Comparison of ENCODE assay signal across 8 cellular contexts in the genomic region with DNA sequence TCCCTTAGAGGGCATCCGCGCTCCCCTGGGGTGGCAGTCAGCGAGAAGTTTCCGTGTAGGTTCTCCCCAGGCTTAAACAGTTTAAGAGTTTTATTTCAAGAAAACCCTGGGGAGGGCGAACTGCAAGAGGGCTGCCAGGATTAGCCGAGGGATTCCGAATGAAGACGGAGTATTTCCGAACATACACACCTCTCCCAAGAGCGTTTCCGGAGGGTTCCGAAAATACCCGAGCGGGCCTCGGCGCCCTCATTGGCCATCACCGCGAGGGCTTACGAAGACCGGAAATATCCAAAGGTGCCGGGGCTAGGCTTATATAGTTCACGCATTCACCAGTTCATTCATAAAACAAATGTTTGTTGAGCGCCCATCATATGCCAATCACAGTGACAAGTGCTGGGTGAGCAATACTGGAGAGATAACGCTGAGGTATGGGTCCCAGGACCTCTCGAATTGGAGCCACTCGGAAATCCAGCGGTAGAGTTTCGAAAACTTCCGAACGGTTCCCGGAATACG. TPM values are rescaled to one million over a fixed set of nuclear protein-coding genes. Genes with fewer than 3 reads are reported as not detected.
DNase-seq lines count a peak whose midpoint lies in the region; ATAC-seq, FAIRE-seq and TF ChIP-seq lines count a peak whose summit lies in the region.

No MANE protein-coding gene starts in this region.

- H3K9me3 ChIP-seq in keratinocyte (ENCODE audit: control insufficient read depth, low read depth, low read length) = no peaks in the 10 kb centered on the region

- peaks cover 25% of the 10 kb centered on the region for H3K4me1 ChIP-seq in keratinocyte (ENCODE audit: control insufficient read depth, extremely low read depth, insufficient read depth, low read length)

- H3K27ac ChIP-seq in keratinocyte (ENCODE audit: control insufficient read depth, insufficient read depth, low read length) = peak overlapping the region; percentile 95

- ATAC-seq in GM19025 (IDR thresholded peaks at IDR 0.05; ENCODE audit: low read depth, unreplicated experiment) = peak; percentile 48
- peak; percentile 52 for ATAC-seq in HG03342 (IDR thresholded peaks at IDR 0.05; ENCODE audit: unreplicated experiment)
- peak; percentile 79 for ATAC-seq in activated CD4-positive, CD25-positive, alpha-beta regulatory T cell treated with anti-CD3 and anti-CD28 coated beads, Interleukin-2, amount 50 U/mL, for 24 hours

- DNase-seq in AG04449 (ENCODE audit: low read depth, low spot score) (peak; percentile 64), NCI-H345 treated with DMSO at 0.1 percent for 48 hours (lab: John Stamatoyannopoulos, UW; ENCODE audit: unreplicated experiment) (peak; percentile 90), cerebellar cortex (ENCODE audit: low spot score) (peak; percentile 98), keratinocyte (ENCODE audit: low read depth, low spot score) (peak; percentile 73)
- peak; percentile 95 for DNase-seq in stimulated activated CD4-positive, alpha-beta T cell treated with anti-CD3 and anti-CD28 coated beads, Interleukin-12 subunit alpha, Interleukin-12 subunit beta, amount 100 ng/mL, for 4 hours

- peak overlapping the region; percentile 92 for H3K9ac ChIP-seq in keratinocyte (ENCODE audit: control insufficient read depth, extremely low read depth, insufficient read depth, low read length)

- peak overlapping the region; percentile 97 for H3K4me3 ChIP-seq in AG04449 (ENCODE audit: low read depth, low read length)
- peak overlapping the region; percentile 76 to 97 (median 77) for H3K4me3 ChIP-seq in keratinocyte (ENCODE audit: control insufficient read depth in 2 of 3, extremely low read depth in 1 of 3, insufficient read depth in 2 of 3, low read depth in 1 of 3, low read length in 3 of 3)

- POLR2A ChIA-PET in AG04449 (lab: Yijun Ruan, JAX) = interaction anchor here (3.8 to 10.8 kb wide), 2 partner anchors 21 to 22 kb away, joined by 20 to 86 read pairs; partner anchors contain the start of gene UBE2S

- TF ChIP-seq CTCF in AG04449 (IDR thresholded peaks at IDR 0.05; ENCODE audit: insufficient read depth, low read length, missing control alignments) (no peak), keratinocyte (optimal IDR thresholded peaks at IDR 0.05 in 1 of 3, IDR thresholded peaks at IDR 0.05 in 1 of 3, conservative IDR thresholded peaks at IDR 0.05 in 1 of 3; ENCODE audit: extremely low read depth in 1 of 3, insufficient read depth in 2 of 3, low read length in 3 of 3) (no peak)

- H3K9me1 ChIP-seq in keratinocyte (ENCODE audit: control insufficient read depth, extremely low read depth, insufficient read depth, low read length) = peaks cover 12% of the 10 kb centered on the region

- H3K36me3 ChIP-seq in keratinocyte (ENCODE audit: control insufficient read depth in 2 of 2, extremely low read depth in 1 of 2, insufficient read depth in 2 of 2, low read length in 2 of 2) = peaks cover 28 to 35% of the 10 kb centered on the region in 2 experiments

- CTCF ChIA-PET in AG04449 (lab: Yijun Ruan, JAX) = interaction anchor here (1.0 to 3.4 kb wide), 5 partner anchors 13 to 249 kb away, joined by 3 to 50 read pairs (median 12); partner anchors contain the start of gene IL11

- H3K27me3 ChIP-seq in keratinocyte (ENCODE audit: control insufficient read depth, extremely low read depth, insufficient read depth, low read length) = no peaks in the 10 kb centered on the region

- H2AFZ ChIP-seq in keratinocyte (ENCODE audit: control insufficient read depth, low read length) = peak overlapping the region; percentile 98

- no peak for FAIRE-seq in keratinocyte (lab: Jason Lieb, UNC)

- H4K20me1 ChIP-seq in keratinocyte (ENCODE audit: control insufficient read depth, extremely low read depth, insufficient read depth, low read length) = peaks cover 34% of the 10 kb centered on the region

- dilution Hi-C loops in keratinocyte (cut with MboI; ENCODE audit: extremely low pct_ligation_motif_present, low sequenced_read_pairs) = no loop called here

- H3K79me2 ChIP-seq in keratinocyte (ENCODE audit: control insufficient read depth, insufficient read depth, low read length) = peaks cover 48% of the 10 kb centered on the region

- peak overlapping the region; percentile 93 for H3K4me2 ChIP-seq in keratinocyte (ENCODE audit: control insufficient read depth, extremely low read depth, insufficient read depth, low read depth, low read length)

RNA-seq across cellular contexts. Expression of gene RPL28, which starts 0.4 kb away (rescaled TPM):
- polyA plus RNA-seq in keratinocyte = 282 to 1,011 TPM (median 432 TPM) in 3 replicates
- 1,408 TPM for polyA plus RNA-seq in keratinocyte (2011; ENCODE audit: low read depth)
- 386 and 941 TPM in 2 replicates for polyA plus RNA-seq in keratinocyte (2011; cell fraction: cytosol; rRNA removed)
- 156 and 225 TPM in 2 replicates for polyA plus RNA-seq in keratinocyte (2011; cell fraction: nucleus; rRNA removed)
- polyA plus RNA-seq in keratinocyte (2012; ENCODE audit: low replicate concordance) = 1,660 and 2,244 TPM in 2 replicates
- 421 to 920 TPM (median 581 TPM) in 3 replicates for polyA minus RNA-seq in keratinocyte
- 2,342 TPM for polyA minus RNA-seq in keratinocyte (2011; cell fraction: cytosol; rRNA and poly(A)+ RNA removed)
- 93.7 and 95.8 TPM in 2 replicates for polyA minus RNA-seq in keratinocyte (2011; cell fraction: nucleus; rRNA and poly(A)+ RNA removed)

RNA-seq across cellular contexts. Expression of gene TMEM238, which starts 1.2 kb away (rescaled TPM):
- 0.23 to 0.31 TPM (median 0.24 TPM) in 3 replicates for polyA plus RNA-seq in keratinocyte
- polyA plus RNA-seq in keratinocyte (2011; ENCODE audit: low read depth) = 1.7 TPM
- polyA plus RNA-seq in keratinocyte (2011; cell fraction: cytosol; rRNA removed) = 0.08 TPM in 1 of 2 replicates, not detected in the other
- polyA plus RNA-seq in keratinocyte (2011; cell fraction: nucleus; rRNA removed) = not detected in 2 replicates
- 1.1 and 1.7 TPM in 2 replicates for polyA plus RNA-seq in keratinocyte (2012; ENCODE audit: low replicate concordance)
- 0.33 TPM in 1 of 3 replicates, not detected in the others for polyA minus RNA-seq in keratinocyte
- polyA minus RNA-seq in keratinocyte (2011; cell fraction: cytosol; rRNA and poly(A)+ RNA removed) = 4.8 TPM
- 0.42 TPM in 1 of 2 replicates, not detected in the other for polyA minus RNA-seq in keratinocyte (2011; cell fraction: nucleus; rRNA and poly(A)+ RNA removed)

RNA-seq across cellular contexts. Expression of gene TMEM190, which starts 8.7 kb away (rescaled TPM):
- polyA plus RNA-seq in keratinocyte = 0.19 TPM in 1 of 3 replicates, not detected in the others
- polyA plus RNA-seq in keratinocyte (2011; ENCODE audit: low read depth) = not detected
- polyA plus RNA-seq in keratinocyte (2011; cell fraction: cytosol; rRNA removed) = not detected in 2 replicates
- 0.55 and 0.79 TPM in 2 replicates for polyA plus RNA-seq in keratinocyte (2011; cell fraction: nucleus; rRNA removed)
- polyA plus RNA-seq in keratinocyte (2012; ENCODE audit: low replicate concordance) = not detected in 2 replicates
- polyA minus RNA-seq in keratinocyte = not detected in 3 replicates
- not detected for polyA minus RNA-seq in keratinocyte (2011; cell fraction: cytosol; rRNA and poly(A)+ RNA removed)
- polyA minus RNA-seq in keratinocyte (2011; cell fraction: nucleus; rRNA and poly(A)+ RNA removed) = not detected in 2 replicates

RNA-seq across cellular contexts. Expression of gene IL11, which starts 15.0 kb away (rescaled TPM):
- polyA plus RNA-seq in keratinocyte = 1.6 to 5.1 TPM (median 2.2 TPM) in 3 replicates
- polyA plus RNA-seq in keratinocyte (2011; ENCODE audit: low read depth) = 0.56 TPM
- 1.4 and 2.0 TPM in 2 replicates for polyA plus RNA-seq in keratinocyte (2011; cell fraction: cytosol; rRNA removed)
- 9.3 and 11.9 TPM in 2 replicates for polyA plus RNA-seq in keratinocyte (2011; cell fraction: nucleus; rRNA removed)
- 3.4 TPM in 2 replicates for polyA plus RNA-seq in keratinocyte (2012; ENCODE audit: low replicate concordance)
- 0.86 to 1.4 TPM (median 1.2 TPM) in 3 replicates for polyA minus RNA-seq in keratinocyte
- 1.5 TPM for polyA minus RNA-seq in keratinocyte (2011; cell fraction: cytosol; rRNA and poly(A)+ RNA removed)
- 1.4 and 4.1 TPM in 2 replicates for polyA minus RNA-seq in keratinocyte (2011; cell fraction: nucleus; rRNA and poly(A)+ RNA removed)

RNA-seq across cellular contexts. Expression of gene GARIN5B, which starts 22.2 kb away (rescaled TPM):
- polyA plus RNA-seq in keratinocyte = not detected in 3 replicates
- not detected for polyA plus RNA-seq in keratinocyte (2011; ENCODE audit: low read depth)
- polyA plus RNA-seq in keratinocyte (2011; cell fraction: cytosol; rRNA removed) = not detected in 2 replicates
- not detected in 2 replicates for polyA plus RNA-seq in keratinocyte (2011; cell fraction: nucleus; rRNA removed)
- polyA plus RNA-seq in keratinocyte (2012; ENCODE audit: low replicate concordance) = not detected in 2 replicates
- not detected in 3 replicates for polyA minus RNA-seq in keratinocyte
- polyA minus RNA-seq in keratinocyte (2011; cell fraction: cytosol; rRNA and poly(A)+ RNA removed) = not detected
- not detected in 2 replicates for polyA minus RNA-seq in keratinocyte (2011; cell fraction: nucleus; rRNA and poly(A)+ RNA removed)

Comparison
In these comparisons a context has a peak if more than half of its experiments do, and no peak if none do; other contexts are left out.
1. Peak in every context shown above with its lines: DNase-seq, ATAC-seq, H3K4me3 ChIP-seq and H3K27ac ChIP-seq.